Comparison of ENCODE assay signal across 1 cellular context in genomic region chr3:169103941-169104340, GRCh38.
TF ChIP-seq lines count a peak whose summit lies in the region.

No MANE protein-coding gene starts in this region.

TF ChIP-seq in IMR-90, 13 proteins besides CTCF, POLR2A, EP300 and RAD21:
- TF ChIP-seq MAZ (IDR thresholded peaks at IDR 0.05; ENCODE audit: borderline replicate concordance, low read depth, low read length) (no peak), RFX5 (IDR thresholded peaks at IDR 0.05; ENCODE audit: low read depth, low read length) (no peak), SMC3 (IDR thresholded peaks at IDR 0.05; ENCODE audit: low read depth, low read length) (no peak), USF2 (IDR thresholded peaks at IDR 0.05; ENCODE audit: low read depth, low read length) (no peak), BHLHE40 (IDR thresholded peaks at IDR 0.05; ENCODE audit: low read depth, low read length) (no peak), MXI1 (IDR thresholded peaks at IDR 0.05; ENCODE audit: borderline replicate concordance, low read depth, low read length) (no peak), CEBPB (IDR thresholded peaks at IDR 0.05; ENCODE audit: low read depth, low read length) (no peak), MAFK (IDR thresholded peaks at IDR 0.05; ENCODE audit: low read depth, low read length) (no peak), NFE2L2 (IDR thresholded peaks at IDR 0.05; ENCODE audit: low read depth, low read length) (no peak), CHD1 (IDR thresholded peaks at IDR 0.05; ENCODE audit: low read depth, low read length) (no peak), FOS (IDR thresholded peaks at IDR 0.05; ENCODE audit: low read depth, low read length) (no peak), RCOR1 (IDR thresholded peaks at IDR 0.05; ENCODE audit: insufficient replicate concordance, low read length) (no peak)
- TF ChIP-seq, protein P1, sequence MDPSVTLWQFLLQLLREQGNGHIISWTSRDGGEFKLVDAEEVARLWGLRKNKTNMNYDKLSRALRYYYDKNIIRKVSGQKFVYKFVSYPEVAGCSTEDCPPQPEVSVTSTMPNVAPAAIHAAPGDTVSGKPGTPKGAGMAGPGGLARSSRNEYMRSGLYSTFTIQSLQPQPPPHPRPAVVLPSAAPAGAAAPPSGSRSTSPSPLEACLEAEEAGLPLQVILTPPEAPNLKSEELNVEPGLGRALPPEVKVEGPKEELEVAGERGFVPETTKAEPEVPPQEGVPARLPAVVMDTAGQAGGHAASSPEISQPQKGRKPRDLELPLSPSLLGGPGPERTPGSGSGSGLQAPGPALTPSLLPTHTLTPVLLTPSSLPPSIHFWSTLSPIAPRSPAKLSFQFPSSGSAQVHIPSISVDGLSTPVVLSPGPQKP (IDR thresholded peaks at IDR 0.05; ENCODE audit: borderline replicate concordance, low read depth, low read length) = no peak
